ENCODE assay signal across 8 cellular contexts in the genomic region with DNA sequence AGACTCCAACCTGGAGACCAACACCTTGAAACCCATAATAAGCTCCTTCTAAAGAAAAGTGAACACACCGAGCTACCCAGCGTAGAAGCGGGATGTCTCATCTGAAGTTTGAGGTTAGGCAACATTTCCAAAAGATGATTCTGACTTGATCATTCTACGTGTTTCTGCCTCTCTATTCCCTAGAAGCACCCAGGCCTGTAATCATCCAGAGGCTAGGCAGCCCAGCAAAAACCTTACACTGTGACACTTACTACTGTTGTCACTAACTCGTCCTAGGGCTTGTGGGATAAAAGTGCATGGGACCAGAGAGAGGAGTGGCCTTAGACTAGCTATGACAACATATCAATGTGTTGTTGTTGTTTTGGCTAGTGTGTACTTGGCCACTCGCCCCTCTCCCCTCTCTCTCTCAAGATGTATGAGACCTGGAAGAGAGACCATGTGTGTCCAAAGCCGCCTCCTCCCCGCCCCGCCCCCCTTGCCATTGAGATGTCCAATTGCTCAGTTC. TPM values are rescaled to one million over a fixed set of nuclear protein-coding genes. Genes with fewer than 3 reads are reported as not detected.
DNase-seq lines count a peak whose midpoint lies in the region; ATAC-seq and TF ChIP-seq lines count a peak whose summit lies in the region.

No MANE protein-coding gene starts in this region.

- CTCF ChIA-PET in RWPE1 (lab: Yijun Ruan, JAX) = interaction anchor here (0.8 kb wide), 1 partner anchor 56 kb away, joined by 4 read pairs; no protein-coding TSS in a partner anchor

- H3K27ac ChIP-seq in RWPE1 = peak overlapping the region; percentile 99
- peak overlapping the region; percentile 90 to 98 for H3K27ac ChIP-seq in coronary artery
- H3K27ac ChIP-seq in muscle layer of colon (ENCODE audit: low read depth, low read length) = peak overlapping the region; percentile 98
- H3K27ac ChIP-seq in temporal lobe (ENCODE audit: low read depth, low read length) = peak overlapping the region; percentile 96

- peak overlapping the region; percentile 27 for H3K9ac ChIP-seq in muscle layer of colon (ENCODE audit: low read length)

- no peaks in the 10 kb centered on the region for H3K27me3 ChIP-seq in muscle layer of colon (ENCODE audit: control insufficient read depth in 1 of 2, insufficient read depth in 2 of 2, low read length in 2 of 2)

- DNase-seq in RWPE1 (ENCODE audit: low spot score) (no peak), coronary artery (ENCODE audit: low spot score) (no peak), GOT3 (lab: John Stamatoyannopoulos, UW) (no peak), KG1 (lab: John Stamatoyannopoulos, UW) (no peak)

- ATAC-seq in GM19395 (IDR thresholded peaks at IDR 0.05; ENCODE audit: unreplicated experiment) (peak; percentile 0), GM18868 (IDR thresholded peaks at IDR 0.05; ENCODE audit: unreplicated experiment) (no peak)

- peaks cover 11% of the 10 kb centered on the region for H3K4me1 ChIP-seq in muscle layer of colon (ENCODE audit: insufficient read depth, low read length)

- H3K36me3 ChIP-seq in muscle layer of colon (ENCODE audit: insufficient read depth, low read length) = peaks cover 18% of the 10 kb centered on the region

- H3K9me3 ChIP-seq in muscle layer of colon (ENCODE audit: low read length) = no peaks in the 10 kb centered on the region

- H3K4me3 ChIP-seq in coronary artery (peak overlapping the region; percentile 84), muscle layer of colon (ENCODE audit: low read depth in 1 of 2, low read length in 2 of 2) (peak overlapping the region; percentile 73 to 96)

- TF ChIP-seq CTCF in RWPE1 (conservative IDR thresholded peaks at IDR 0.05; ENCODE audit: low read depth) (no peak), coronary artery (IDR thresholded peaks at IDR 0.05) (no peak)

- POLR2A ChIA-PET in RWPE1 (lab: Yijun Ruan, JAX; ENCODE audit: low non-redundant PET) = interaction anchor here (0.5 to 3.3 kb wide), 3 partner anchors 56 to 1847 kb away, joined by 4 to 18 read pairs (median 5); no protein-coding TSS in a partner anchor

RNA-seq across cellular contexts. Expression of a gene that starts 1.4 kb away (rescaled TPM):
- total RNA-seq in temporal lobe = 18.9 TPM
